In genomic region chr20:20814685-20815084, GRCh38 we compare ENCODE assay signal across 24 cellular contexts.
A peak's percentile ranks its signal among the peaks of the same experiment; 100 is the strongest.
DNase-seq lines count a peak whose midpoint lies in the region; ATAC-seq, FAIRE-seq and TF ChIP-seq lines count a peak whose summit lies in the region.
"Had no signal": no experiment of that assay in that cellular context is flagged by ENCODE, and none has a peak within 500 bp of the region (broad histone marks: within the 10 kb centered on the region; RNA-seq: fewer than 3 reads in every experiment).

No MANE protein-coding gene starts in this region.

- CTCF ChIA-PET in H1 (lab: Charles Lee; ENCODE audit: partially characterized antibody), result interaction anchor here (0.7 to 3.5 kb wide), 3 partner anchors 9 to 40 kb away, joined by 3 to 17 read pairs (median 3); no protein-coding TSS in a partner anchor

- H3K9me3 ChIP-seq in HUES6 (ENCODE audit: control insufficient read depth, insufficient read depth, low read depth, low read length) (0 out of 2 replicates have a peak, but pooled peaks cover 2% of the 10 kb centered on the region), H1 (ENCODE audit: insufficient read depth in 2 of 2, low read depth in 1 of 2, low read length in 1 of 2) (no peaks in the 10 kb centered on the region)
- H3K9me3 ChIP-seq: BE2C had no signal

- no peak overlapping the region for H3K18ac ChIP-seq in H1 (ENCODE audit: extremely low read depth, low read length)

- H2AK5ac ChIP-seq in H1 (ENCODE audit: low read depth, low read length), result no peak overlapping the region

- H4K5ac ChIP-seq in H1 (ENCODE audit: insufficient read length, low read depth, low read length), result no peak overlapping the region

- TF ChIP-seq EP300 in H1 (IDR thresholded peaks at IDR 0.05; ENCODE audit: borderline replicate concordance in 1 of 2, low read depth in 2 of 2, low read length in 2 of 2), result no peak

- no peak overlapping the region for H3K4me2 ChIP-seq in H1 (ENCODE audit: insufficient read depth in 1 of 2, low read depth in 2 of 2, low read length in 2 of 2)
- H3K4me2 ChIP-seq: PC-9, smooth muscle cell had no signal

- no peak overlapping the region for H2BK5ac ChIP-seq in H1 (ENCODE audit: low read depth, low read length)

- H3K56ac ChIP-seq in H1 (replicated peaks; ENCODE audit: insufficient read length, low read depth, low read length), result no peak overlapping the region

- no peaks in the 10 kb centered on the region for H3K36me3 ChIP-seq in HUES6 (ENCODE audit: control insufficient read depth, insufficient read depth, low read length)
- H3K36me3 ChIP-seq in H1 (ENCODE audit: control insufficient read depth in 2 of 4, insufficient read depth in 4 of 4, low read length in 3 of 4), result no peaks in the 10 kb centered on the region
- H3K36me3 ChIP-seq: BE2C, heart right ventricle had no signal

- no peak overlapping the region for H3K4me3 ChIP-seq in HUES6 (ENCODE audit: low read depth, low read length)
- peak overlapping the region in 1 of 4 experiments; percentile 11; a peak in 1 of 8 replicates for H3K4me3 ChIP-seq in H1 (ENCODE audit: extremely low read depth in 1 of 4, insufficient read depth in 2 of 4, low read depth in 3 of 4, low read length in 4 of 4)
- H3K4me3 ChIP-seq: heart right ventricle, PC-9, SK-N-MC, smooth muscle cell had no signal

- H3K4ac ChIP-seq in H1 (replicated peaks; ENCODE audit: insufficient read length, low read depth, low read length), result no peak overlapping the region

- H3K4me1 ChIP-seq in HUES6 (ENCODE audit: control insufficient read depth, insufficient read depth, low read length), result peaks cover 35% of the 10 kb centered on the region
- H3K4me1 ChIP-seq in H1 (replicated peaks in 1 of 4; ENCODE audit: control insufficient read depth in 3 of 4, insufficient read depth in 4 of 4, low read length in 3 of 4), result peaks cover 0 to 11% (median 7%) of the 10 kb centered on the region in 4 experiments; a peak in 4 of 7 replicates
- H3K4me1 ChIP-seq: BE2C, heart right ventricle had no signal

- no peaks in the 10 kb centered on the region for H3K36me3 Mint-ChIP-seq in chondrocyte (ENCODE audit: low read depth)
- H3K36me3 Mint-ChIP-seq in activated naive CD8-positive, alpha-beta T cell treated with anti-CD3 and anti-CD28 coated beads for 36 hours, result no peaks in the 10 kb centered on the region
- H3K36me3 Mint-ChIP-seq: natural killer cell treated with Interleukin-12 subunit alpha and Interleukin-12 subunit beta and Interleukin-15 and Interleukin-18, amount 100 ng/mL, for 72 hours had no signal

- no peak overlapping the region for H3K23ac ChIP-seq in H1 (ENCODE audit: insufficient read length)

- H2BK20ac ChIP-seq in H1 (ENCODE audit: low read length), result 0 out of 2 replicates have a peak overlapping the region, but pooled peaks have one; percentile 25

- no peak overlapping the region for H3K4me3 Mint-ChIP-seq in chondrocyte (ENCODE audit: unreplicated experiment)
- H3K4me3 Mint-ChIP-seq in activated naive CD8-positive, alpha-beta T cell treated with anti-CD3 and anti-CD28 coated beads for 36 hours, result no peak overlapping the region
- H3K4me3 Mint-ChIP-seq: activated B cell treated with CpG ODN at 0.5 μM for 24 hours; activated CD8-positive, alpha-beta T cell treated with anti-CD3 and anti-CD28 coated beads for 36 hours; activated naive CD4-positive, alpha-beta T cell treated with anti-CD3 and anti-CD28 coated beads for 36 hours; activated T-cell treated with anti-CD3 and anti-CD28 coated beads, Interleukin-2, amount 50 U/mL, for 24 hours; natural killer cell treated with Interleukin-12 subunit alpha and Interleukin-12 subunit beta and Interleukin-15 and Interleukin-18, amount 100 ng/mL, for 72 hours had no signal

- no peak overlapping the region for H3K27ac Mint-ChIP-seq in chondrocyte (ENCODE audit: unreplicated experiment)
- no peak overlapping the region for H3K27ac Mint-ChIP-seq in activated naive CD8-positive, alpha-beta T cell treated with anti-CD3 and anti-CD28 coated beads for 36 hours
- H3K27ac Mint-ChIP-seq: activated B cell treated with CpG ODN at 0.5 μM for 24 hours; activated CD8-positive, alpha-beta T cell treated with anti-CD3 and anti-CD28 coated beads for 36 hours; activated naive CD4-positive, alpha-beta T cell treated with anti-CD3 and anti-CD28 coated beads for 36 hours; activated T-cell treated with anti-CD3 and anti-CD28 coated beads, Interleukin-2, amount 50 U/mL, for 24 hours; natural killer cell treated with Interleukin-12 subunit alpha and Interleukin-12 subunit beta and Interleukin-15 and Interleukin-18, amount 100 ng/mL, for 72 hours had no signal

- no peak overlapping the region for H2BK120ac ChIP-seq in H1 (replicated peaks; ENCODE audit: low read depth, low read length)

- ATAC-seq in GM21390 (IDR thresholded peaks at IDR 0.05; ENCODE audit: unreplicated experiment), result no peak
- no peak for ATAC-seq in GM18498 (IDR thresholded peaks at IDR 0.05; ENCODE audit: unreplicated experiment)
- ATAC-seq: activated CD8-positive, alpha-beta T cell treated with anti-CD3 and anti-CD28 coated beads for 36 hours; heart right ventricle; natural killer cell treated with Interleukin-12 subunit alpha and Interleukin-12 subunit beta and Interleukin-15 and Interleukin-18, amount 100 ng/mL, for 72 hours had no signal

- H3K27me3 ChIP-seq in HUES6 (ENCODE audit: control insufficient read depth, insufficient read depth, low read length), result no peaks in the 10 kb centered on the region
- no peaks in the 10 kb centered on the region for H3K27me3 ChIP-seq in H1 (replicated peaks in 1 of 4; ENCODE audit: control insufficient read depth in 3 of 4, extremely low read depth in 1 of 4, insufficient read depth in 3 of 4, low read length in 3 of 4)

- H4K20me1 ChIP-seq in H1 (replicated peaks in 1 of 2; ENCODE audit: control insufficient read depth in 1 of 2, insufficient read depth in 2 of 2, low read length in 2 of 2), result no peaks in the 10 kb centered on the region

- 0 out of 4 replicates have a peak, but pooled peaks of 1 of the 2 experiments have one; percentile 12 for TF ChIP-seq RAD21 in H1 (IDR thresholded peaks at IDR 0.05 in 1 of 2, conservative IDR thresholded peaks at IDR 0.05 in 1 of 2; ENCODE audit: low read depth in 2 of 2, low read length in 2 of 2)

- H2BK12ac ChIP-seq in H1 (ENCODE audit: low read depth, low read length), result no peak overlapping the region

- peak; percentile 96 for FAIRE-seq in H1 (lab: Jason Lieb, UNC)
- FAIRE-seq: G401.6 had no signal

- DNase-seq in H1 (ENCODE audit: low read depth in 1 of 2, low spot score in 2 of 2) (peak; percentile 54 to 86), kidney tubule cell (ENCODE audit: low spot score) (peak; percentile 76), chondrocyte (ENCODE audit: low spot score) (no peak)
- no peak for DNase-seq in activated naive CD8-positive, alpha-beta T cell treated with anti-CD3 and anti-CD28 coated beads for 36 hours
- DNase-seq: activated B cell treated with CpG ODN at 0.5 μM for 24 hours; activated CD8-positive, alpha-beta T cell treated with anti-CD3 and anti-CD28 coated beads for 36 hours; activated naive CD4-positive, alpha-beta T cell treated with anti-CD3 and anti-CD28 coated beads for 36 hours; activated T-cell treated with anti-CD3 and anti-CD28 coated beads, Interleukin-2, amount 50 U/mL, for 24 hours; aorta; BE2C; effector CD8-positive, alpha-beta T cell; HCEC 1CT; heart right ventricle; NCI-H748 treated with DMSO at 0.1 percent for 48 hours; PC-9; stimulated activated CD4-positive, alpha-beta T cell treated with anti-CD3 and anti-CD28 coated beads, Interleukin-4, amount 100 ng/mL, for 4 hours had no signal

- H2BK15ac ChIP-seq in H1 (ENCODE audit: low read length), result no peak overlapping the region

- WGBS in H1 (ENCODE audit: extremely low coverage in 1 of 2, insufficient coverage in 1 of 2, insufficient read length in 1 of 2, insufficient replicate concordance in 2 of 2, low coverage in 1 of 2, low lambda C conversion rate in 2 of 2, missing lambda C conversion rate in 1 of 2), 2 experiments, result 47% methylated on average over 4 of the region's 4 CpGs; no CpG with 5 or more reads in 1 of the 2 experiments

- TF ChIP-seq POLR2A in H1 (IDR thresholded peaks at IDR 0.05; ENCODE audit: control extremely low read depth in 1 of 2, low read depth in 2 of 2, low read length in 2 of 2), result no peak

- H3K23me2 ChIP-seq in H1 (ENCODE audit: low read depth, low read length), result no peaks in the 10 kb centered on the region

- H3K9ac ChIP-seq in HUES6 (ENCODE audit: low read length), result no peak overlapping the region
- H3K9ac ChIP-seq in H1 (replicated peaks in 1 of 4; ENCODE audit: extremely low read depth in 1 of 4, low read depth in 3 of 4, low read length in 3 of 4), result no peak overlapping the region

- H3K4me1 Mint-ChIP-seq in chondrocyte (ENCODE audit: low read depth), result no peaks in the 10 kb centered on the region
- no peaks in the 10 kb centered on the region for H3K4me1 Mint-ChIP-seq in activated naive CD8-positive, alpha-beta T cell treated with anti-CD3 and anti-CD28 coated beads for 36 hours
- H3K4me1 Mint-ChIP-seq: activated B cell treated with CpG ODN at 0.5 μM for 24 hours had no signal

- H3K9me3 Mint-ChIP-seq in chondrocyte (ENCODE audit: low read depth), result no peaks in the 10 kb centered on the region
- no peaks in the 10 kb centered on the region for H3K9me3 Mint-ChIP-seq in activated naive CD8-positive, alpha-beta T cell treated with anti-CD3 and anti-CD28 coated beads for 36 hours
- H3K9me3 Mint-ChIP-seq: activated B cell treated with CpG ODN at 0.5 μM for 24 hours; activated CD8-positive, alpha-beta T cell treated with anti-CD3 and anti-CD28 coated beads for 36 hours; activated naive CD4-positive, alpha-beta T cell treated with anti-CD3 and anti-CD28 coated beads for 36 hours; activated T-cell treated with anti-CD3 and anti-CD28 coated beads, Interleukin-2, amount 50 U/mL, for 24 hours; natural killer cell treated with Interleukin-12 subunit alpha and Interleukin-12 subunit beta and Interleukin-15 and Interleukin-18, amount 100 ng/mL, for 72 hours had no signal

- no peak overlapping the region for H2AFZ ChIP-seq in H1 (ENCODE audit: low read length)
- H2AFZ ChIP-seq: PC-9 had no signal

- H4K91ac ChIP-seq in H1 (replicated peaks; ENCODE audit: insufficient read length, low read length), result no peak overlapping the region

- H3K79me2 ChIP-seq in H1 (ENCODE audit: control insufficient read depth in 1 of 2, insufficient read depth in 2 of 2, low read length in 2 of 2), result no peaks in the 10 kb centered on the region

- H3K27me3 Mint-ChIP-seq in chondrocyte (ENCODE audit: low read depth), result peaks cover 5% of the 10 kb centered on the region
- peaks cover 11% of the 10 kb centered on the region for H3K27me3 Mint-ChIP-seq in activated naive CD8-positive, alpha-beta T cell treated with anti-CD3 and anti-CD28 coated beads for 36 hours

- H3K14ac ChIP-seq in H1 (ENCODE audit: insufficient read length), result no peak overlapping the region

- no peaks in the 10 kb centered on the region for H3K79me1 ChIP-seq in H1 (ENCODE audit: low read depth, low read length)

- H4K8ac ChIP-seq in H1 (ENCODE audit: extremely low read depth, insufficient read depth, low read length), result no peak overlapping the region

- H3K27ac ChIP-seq in HUES6 (ENCODE audit: low read depth, low read length) (peak overlapping the region; percentile 18; the same call in 1 of the 2 replicates), H1 (ENCODE audit: low read depth, low read length) (no peak overlapping the region)
- H3K27ac ChIP-seq: heart right ventricle, PC-9, SK-N-MC had no signal

- POLR2A ChIA-PET in H1 (lab: Charles Lee; ENCODE audit: partially characterized antibody), result interaction anchor here (1.4 kb wide), 1 partner anchor 102 kb away, joined by 4 read pairs; the partner anchor contains the start of gene RALGAPA2

- TF ChIP-seq CTCF in GM12872 (IDR thresholded peaks at IDR 0.05; ENCODE audit: insufficient read depth, low read depth, low read length), result 0 out of 3 replicates have a peak, but pooled peaks have one; percentile 6
- TF ChIP-seq CTCF in H1 (IDR thresholded peaks at IDR 0.05; ENCODE audit: control extremely low read depth in 1 of 3, insufficient read depth in 1 of 3, low read depth in 1 of 3, low read length in 3 of 3), result no peak
- no peak for TF ChIP-seq CTCF in chondrocyte (IDR thresholded peaks at IDR 0.05)

Comparison
In these comparisons a context has a peak if more than half of its experiments do, and no peak if none do; other contexts are left out.
1. DNase-seq: peak in H1 (2 of 2) and kidney tubule cell (single experiment); none in chondrocyte (single experiment) and activated naive CD8-positive, alpha-beta T cell treated with anti-CD3 and anti-CD28 coated beads for 36 hours (single experiment).